Comparison of ENCODE assay signal across 18 cellular contexts in genomic region chr4:64940698-64941097, GRCh38.
DNase-seq lines count a peak whose midpoint lies in the region; ATAC-seq, FAIRE-seq and TF ChIP-seq lines count a peak whose summit lies in the region.
"Had no signal": no experiment of that assay in that cellular context is flagged by ENCODE, and none has a peak within 500 bp of the region (broad histone marks: within the 10 kb centered on the region; RNA-seq: fewer than 3 reads in every experiment).

No MANE protein-coding gene starts in this region.

- no peak for TF ChIP-seq POLR2A in H1 (IDR thresholded peaks at IDR 0.05; ENCODE audit: control extremely low read depth in 1 of 2, low read depth in 2 of 2, low read length in 2 of 2)

- no peaks in the 10 kb centered on the region for H3K27me3 ChIP-seq in H1 (replicated peaks in 1 of 4; ENCODE audit: control insufficient read depth in 3 of 4, extremely low read depth in 1 of 4, insufficient read depth in 3 of 4, low read length in 3 of 4)
- H3K27me3 ChIP-seq: ascending aorta, ovary, uterus had no signal

- DNase-seq in HCEC 1CT (peak; percentile 76), RWPE1 (ENCODE audit: low spot score) (peak; percentile 35), H1 (ENCODE audit: low read depth in 1 of 2, low spot score in 2 of 2) (no peak), renal cortical epithelial cell (ENCODE audit: low read depth) (peak; percentile 86), NCI-H2107 (lab: John Stamatoyannopoulos, UW) (no peak), iPS-NIHi11 (ENCODE audit: low spot score) (no peak), NCI-H1048 (lab: John Stamatoyannopoulos, UW) (no peak)
- DNase-seq: activated naive CD4-positive, alpha-beta T cell; cortex of kidney; glutamatergic neuron; lower lobe of right lung; NCI-H1417; ovary; stimulated activated CD4-positive, alpha-beta T cell treated with anti-CD3 and anti-CD28 coated beads, Interleukin-4, amount 100 ng/mL, for 1 hour; uterus had no signal

- H3K4me3 ChIP-seq in H1 (ENCODE audit: extremely low read depth in 1 of 4, insufficient read depth in 2 of 4, low read depth in 3 of 4, low read length in 4 of 4): no peak overlapping the region
- H3K4me3 ChIP-seq: ascending aorta, lower lobe of right lung, ovary, uterus had no signal

- no peaks in the 10 kb centered on the region for H3K9me3 ChIP-seq in H1 (ENCODE audit: insufficient read depth in 2 of 2, low read depth in 1 of 2, low read length in 1 of 2)
- H3K9me3 ChIP-seq: ascending aorta, lower lobe of right lung, ovary, uterus had no signal

- H3K56ac ChIP-seq in H1 (replicated peaks; ENCODE audit: insufficient read length, low read depth, low read length): no peak overlapping the region

- no peak overlapping the region for H2BK15ac ChIP-seq in H1 (ENCODE audit: low read length)

- ATAC-seq in HG03520 (IDR thresholded peaks at IDR 0.05; ENCODE audit: unreplicated experiment): no peak
- ATAC-seq: lower lobe of right lung had no signal

- no peaks in the 10 kb centered on the region for H3K36me3 ChIP-seq in H1 (ENCODE audit: control insufficient read depth in 2 of 4, insufficient read depth in 4 of 4, low read length in 3 of 4)
- H3K36me3 ChIP-seq: ascending aorta, lower lobe of right lung, ovary, uterus had no signal

- H3K27ac ChIP-seq in RWPE1 (no peak overlapping the region), H1 (ENCODE audit: low read depth, low read length) (no peak overlapping the region)
- H3K27ac ChIP-seq: ascending aorta, epithelial cell of prostate, lower lobe of right lung, ovary, uterus had no signal

- 95% methylated on average over 3 of the region's 3 CpGs; no CpG with 5 or more reads in 1 of the 2 experiments for WGBS in H1 (ENCODE audit: extremely low coverage in 1 of 2, insufficient coverage in 1 of 2, insufficient read length in 1 of 2, insufficient replicate concordance in 2 of 2, low coverage in 1 of 2, low lambda C conversion rate in 2 of 2, missing lambda C conversion rate in 1 of 2), 2 experiments

- H3K4me1 ChIP-seq in H1 (replicated peaks in 1 of 4; ENCODE audit: control insufficient read depth in 3 of 4, insufficient read depth in 4 of 4, low read length in 3 of 4): no peaks in the 10 kb centered on the region
- H3K4me1 ChIP-seq: ascending aorta, lower lobe of right lung, uterus had no signal

- no peak overlapping the region for H3K4ac ChIP-seq in H1 (replicated peaks; ENCODE audit: insufficient read length, low read depth, low read length)

- H2BK20ac ChIP-seq in H1 (ENCODE audit: low read length): no peak overlapping the region

- H3K23ac ChIP-seq in H1 (ENCODE audit: insufficient read length): no peak overlapping the region

- H2BK12ac ChIP-seq in H1 (ENCODE audit: low read depth, low read length): no peak overlapping the region

- H2AFZ ChIP-seq in H1 (ENCODE audit: low read length): no peak overlapping the region

- no peak overlapping the region for H3K9ac ChIP-seq in H1 (replicated peaks in 1 of 4; ENCODE audit: extremely low read depth in 1 of 4, low read depth in 3 of 4, low read length in 3 of 4)

- no peak for TF ChIP-seq RAD21 in H1 (IDR thresholded peaks at IDR 0.05 in 1 of 2, conservative IDR thresholded peaks at IDR 0.05 in 1 of 2; ENCODE audit: low read depth in 2 of 2, low read length in 2 of 2)

- no peak overlapping the region for H2AK5ac ChIP-seq in H1 (ENCODE audit: low read depth, low read length)

- no peaks in the 10 kb centered on the region for H3K23me2 ChIP-seq in H1 (ENCODE audit: low read depth, low read length)

- no peak overlapping the region for H3K14ac ChIP-seq in H1 (ENCODE audit: insufficient read length)

- no peak overlapping the region for H4K8ac ChIP-seq in H1 (ENCODE audit: extremely low read depth, insufficient read depth, low read length)

- POLR2A ChIA-PET in RWPE1 (lab: Yijun Ruan, JAX; ENCODE audit: low non-redundant PET) (no interaction called here), H1 (lab: Charles Lee; ENCODE audit: partially characterized antibody) (interaction anchor here (0.6 kb wide), 1 partner anchor 374 kb away, joined by 5 read pairs; no protein-coding TSS in a partner anchor)

- H3K4me2 ChIP-seq in H1 (ENCODE audit: insufficient read depth in 1 of 2, low read depth in 2 of 2, low read length in 2 of 2): no peak overlapping the region

- H4K91ac ChIP-seq in H1 (replicated peaks; ENCODE audit: insufficient read length, low read length): peak overlapping the region; percentile 54

- H4K20me1 ChIP-seq in H1 (replicated peaks in 1 of 2; ENCODE audit: control insufficient read depth in 1 of 2, insufficient read depth in 2 of 2, low read length in 2 of 2): no peaks in the 10 kb centered on the region

- CTCF ChIA-PET in RWPE1 (lab: Yijun Ruan, JAX): interaction anchor here (0.6 to 0.7 kb wide), 4 partner anchors 93 to 1700 kb away, joined by 3 read pairs; no protein-coding TSS in a partner anchor
- CTCF ChIA-PET in H1 (lab: Charles Lee; ENCODE audit: partially characterized antibody): no interaction called here

- no peak for TF ChIP-seq EP300 in H1 (IDR thresholded peaks at IDR 0.05; ENCODE audit: borderline replicate concordance in 1 of 2, low read depth in 2 of 2, low read length in 2 of 2)

- no peak overlapping the region for H4K5ac ChIP-seq in H1 (ENCODE audit: insufficient read length, low read depth, low read length)

- no peak overlapping the region for H3K18ac ChIP-seq in H1 (ENCODE audit: extremely low read depth, low read length)

- H2BK5ac ChIP-seq in H1 (ENCODE audit: low read depth, low read length): no peak overlapping the region

- no peak for FAIRE-seq in H1 (lab: Jason Lieb, UNC)

- H3K79me1 ChIP-seq in H1 (ENCODE audit: low read depth, low read length): no peaks in the 10 kb centered on the region

- no peaks in the 10 kb centered on the region for H3K79me2 ChIP-seq in H1 (ENCODE audit: control insufficient read depth in 1 of 2, insufficient read depth in 2 of 2, low read length in 2 of 2)

- no peak overlapping the region for H2BK120ac ChIP-seq in H1 (replicated peaks; ENCODE audit: low read depth, low read length)

- TF ChIP-seq CTCF in RWPE1 (conservative IDR thresholded peaks at IDR 0.05; ENCODE audit: low read depth) (no peak), H1 (IDR thresholded peaks at IDR 0.05; ENCODE audit: control extremely low read depth in 1 of 3, insufficient read depth in 1 of 3, low read depth in 1 of 3, low read length in 3 of 3) (no peak)

TF ChIP-seq in H1, 55 proteins besides CTCF, POLR2A, EP300 and RAD21 (continues in another document):
- TF ChIP-seq POLR2AphosphoS5 (IDR thresholded peaks at IDR 0.05; ENCODE audit: low read depth, low read length) (no peak), BRCA1 (IDR thresholded peaks at IDR 0.05; ENCODE audit: low read depth, low read length) (no peak), SP2 (IDR thresholded peaks at IDR 0.05; ENCODE audit: low read length) (no peak), GABPA (IDR thresholded peaks at IDR 0.05; ENCODE audit: borderline replicate concordance, insufficient read depth, low read length) (no peak), SIN3A (conservative IDR thresholded peaks at IDR 0.05 in 1 of 2, IDR thresholded peaks at IDR 0.05 in 1 of 2; ENCODE audit: low read depth in 1 of 2, low read length in 2 of 2) (no peak), TCF12 (IDR thresholded peaks at IDR 0.05; ENCODE audit: low read depth, low read length) (no peak), CEBPB (IDR thresholded peaks at IDR 0.05; ENCODE audit: low read depth, low read length) (no peak), ATF2 (IDR thresholded peaks at IDR 0.05; ENCODE audit: low read length) (no peak)

Comparison
In these comparisons a context has a peak if more than half of its experiments do, and no peak if none do; other contexts are left out.
1. DNase-seq: peak in HCEC 1CT (single experiment), RWPE1 (single experiment) and renal cortical epithelial cell (single experiment); none in H1 (0 of 2), NCI-H2107 (single experiment), iPS-NIHi11 (single experiment) and NCI-H1048 (single experiment).